ENCODE assay signal across 22 cellular contexts in the genomic region with DNA sequence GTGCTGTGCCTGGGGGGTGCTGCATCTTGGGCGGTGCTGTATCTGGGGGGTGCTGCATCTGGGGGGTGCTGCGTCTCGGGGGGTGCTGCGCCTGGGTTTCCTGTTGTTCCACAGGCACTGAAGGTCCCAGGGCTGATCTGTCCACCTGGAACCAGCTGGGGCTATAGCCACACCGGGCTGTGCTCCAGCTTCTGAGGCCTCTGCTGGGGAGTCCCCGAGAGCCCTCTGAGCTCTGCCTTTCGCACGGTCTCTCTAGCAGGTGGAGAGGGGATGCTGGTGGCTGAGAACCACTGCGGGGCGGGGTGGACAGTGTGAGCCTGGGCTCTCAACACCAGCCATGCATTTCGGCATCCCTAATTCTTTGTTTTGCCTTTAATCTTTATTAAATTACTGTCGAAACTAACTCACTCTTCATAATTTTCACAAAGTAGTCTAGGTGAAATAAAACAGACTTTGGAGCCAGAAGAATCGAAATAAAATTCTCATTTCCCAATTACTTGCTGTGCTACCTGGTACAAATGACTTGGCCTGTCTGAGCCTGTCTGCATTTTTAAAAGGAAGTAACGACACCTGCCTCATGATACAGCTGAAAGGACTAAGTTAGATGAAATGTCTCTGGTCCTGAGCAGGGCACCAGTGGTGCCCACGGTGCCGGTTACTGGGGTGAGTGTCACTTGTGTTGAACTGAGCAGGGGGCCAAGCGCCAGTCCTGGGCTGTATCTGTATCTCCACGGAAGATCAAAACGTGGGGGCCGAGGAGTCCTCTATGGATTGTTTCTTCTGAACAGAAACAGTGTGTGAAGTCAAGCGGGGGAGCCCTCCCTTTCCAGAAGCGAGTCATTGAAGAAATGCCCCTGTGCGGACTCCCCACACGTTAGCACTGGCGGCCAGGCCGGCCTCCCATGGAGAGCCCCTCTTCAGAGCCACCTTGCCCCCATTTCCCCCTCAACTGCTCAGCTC.
"Had no signal": no experiment of that assay in that cellular context is flagged by ENCODE, and none has a peak within 500 bp of the region (broad histone marks: within the 10 kb centered on the region; RNA-seq: fewer than 3 reads in every experiment).

No MANE protein-coding gene starts in this region.

- H3K4me1 ChIP-seq: adrenal gland, body of pancreas, gastroesophageal sphincter, stomach, tibial artery had no signal

- DNase-seq: activated CD4-positive, alpha-beta T cell treated with anti-CD3 and anti-CD28 coated beads for 4 hours; activated CD4-positive, alpha-beta T cell treated with anti-CD3 and anti-CD28 coated beads, Interleukin-2, amount 50 U/mL, for 4 hours; activated effector memory CD4-positive, alpha-beta T cell treated with anti-CD3 and anti-CD28 coated beads, Interleukin-2, amount 50 U/mL, for 16 hours; activated naive CD4-positive, alpha-beta T cell treated with anti-CD3 and anti-CD28 coated beads for 36 hours; activated naive CD8-positive, alpha-beta T cell treated with anti-CD3 and anti-CD28 coated beads for 36 hours; activated T-cell treated with anti-CD3 and anti-CD28 coated beads for 4 hours; adrenal gland; aorta; cortex of kidney; islet precursor cell; retina; stimulated activated CD4-positive, alpha-beta T cell treated with anti-CD3 and anti-CD28 coated beads, Interleukin-4, amount 100 ng/mL, for 4 hours; stimulated activated CD8-positive, alpha-beta memory T cell treated with anti-CD3 and anti-CD28 coated beads, Interleukin-4, amount 100 ng/mL, for 48 hours; stimulated activated naive B cell treated with anti-CD40 and anti-IgM and Interleukin-4, amounts not matched to agents 10 μg/mL and 1 μg/mL and 100 μg/mL, for 72 hours; stomach had no signal

- H3K27ac ChIP-seq: adrenal gland, body of pancreas, cardiac muscle cell, gastroesophageal sphincter, hepatocyte, neutrophil, skin epidermis, stomach, tibial artery had no signal

- H2AFZ ChIP-seq: hepatocyte had no signal

- H3K79me2 ChIP-seq: hepatocyte had no signal

- H3K36me3 ChIP-seq: adrenal gland, cardiac muscle cell, gastroesophageal sphincter, neutrophil, stomach, tibial artery had no signal

- H3K27me3 ChIP-seq: adrenal gland, body of pancreas, cardiac muscle cell, gastroesophageal sphincter, hepatocyte, neutrophil had no signal

- H3K4me2 ChIP-seq: hepatocyte had no signal

- H3K4me3 ChIP-seq: adrenal gland, body of pancreas, cardiac muscle cell, gastroesophageal sphincter, hepatocyte, skin epidermis, stomach, tibial artery had no signal

- H3K9me3 ChIP-seq: adrenal gland, body of pancreas, gastroesophageal sphincter, neutrophil, stomach, tibial artery had no signal

- ATAC-seq: body of pancreas; gastroesophageal sphincter; stimulated activated naive B cell treated with anti-CD40 and anti-IgM and Interleukin-4, amounts not matched to agents 10 μg/mL and 1 μg/mL and 100 μg/mL, for 72 hours had no signal
